Comparison of ENCODE assay signal across 20 cellular contexts in genomic region chr15:71790081-71790480, GRCh38. TPM values are rescaled to one million over a fixed set of nuclear protein-coding genes. Genes with fewer than 3 reads are reported as not detected.
DNase-seq lines count a peak whose midpoint lies in the region; ATAC-seq, FAIRE-seq and TF ChIP-seq lines count a peak whose summit lies in the region.
"Had no signal": no experiment of that assay in that cellular context is flagged by ENCODE, and none has a peak within 500 bp of the region (broad histone marks: within the 10 kb centered on the region; RNA-seq: fewer than 3 reads in every experiment).

No MANE protein-coding gene starts in this region.

- no peak overlapping the region for H3K4me3 ChIP-seq in IMR-90 (ENCODE audit: insufficient read depth, low read depth, low read length)
- no peak overlapping the region for H3K4me3 ChIP-seq in astrocyte (ENCODE audit: insufficient read depth, low read depth, low read length)
- H3K4me3 ChIP-seq in keratinocyte (ENCODE audit: control insufficient read depth in 2 of 3, extremely low read depth in 1 of 3, insufficient read depth in 2 of 3, low read depth in 1 of 3, low read length in 3 of 3): no peak overlapping the region
- no peak overlapping the region for H3K4me3 ChIP-seq in stomach
- H3K4me3 ChIP-seq in dorsolateral prefrontal cortex: no peak overlapping the region
- H3K4me3 ChIP-seq: breast epithelium, HAP-1, heart right ventricle had no signal

- peak overlapping the region; percentile 31 for H3K4me3 Mint-ChIP-seq in astrocyte (ENCODE audit: unreplicated experiment)
- H3K4me3 Mint-ChIP-seq: activated CD8-positive, alpha-beta T cell treated with anti-CD3 and anti-CD28 coated beads for 36 hours; CD14-positive monocyte had no signal

- H3K9me3 ChIP-seq in IMR-90 (ENCODE audit: control insufficient read depth, insufficient read depth, low read length): no peaks in the 10 kb centered on the region
- no peaks in the 10 kb centered on the region for H3K9me3 ChIP-seq in astrocyte (ENCODE audit: insufficient read depth, low read depth, low read length)
- H3K9me3 ChIP-seq in keratinocyte (ENCODE audit: control insufficient read depth, low read depth, low read length): no peaks in the 10 kb centered on the region
- H3K9me3 ChIP-seq in stomach: no peaks in the 10 kb centered on the region
- H3K9me3 ChIP-seq: breast epithelium, HAP-1, heart right ventricle had no signal

- ATAC-seq in IMR-90 (ENCODE audit: low read depth) (peak; percentile 32), HG02973 (IDR thresholded peaks at IDR 0.05; ENCODE audit: unreplicated experiment) (no peak), HG02610 (IDR thresholded peaks at IDR 0.05; ENCODE audit: unreplicated experiment) (no peak), GM21360 (IDR thresholded peaks at IDR 0.05; ENCODE audit: unreplicated experiment) (no peak)
- ATAC-seq: activated CD8-positive, alpha-beta T cell treated with anti-CD3 and anti-CD28 coated beads for 36 hours had no signal

- H3K14ac ChIP-seq in IMR-90 (replicated peaks; ENCODE audit: low read depth, low read length): no peak overlapping the region

- no peaks in the 10 kb centered on the region for H3K27me3 ChIP-seq in IMR-90 (ENCODE audit: control insufficient read depth, insufficient read depth, low read length)
- H3K27me3 ChIP-seq in astrocyte (ENCODE audit: insufficient read depth, low read length): no peaks in the 10 kb centered on the region
- H3K27me3 ChIP-seq in keratinocyte (ENCODE audit: control insufficient read depth, extremely low read depth, insufficient read depth, low read length): no peaks in the 10 kb centered on the region
- no peaks in the 10 kb centered on the region for H3K27me3 ChIP-seq in stomach
- peaks cover 0 to 3% (median 0%) of the 10 kb centered on the region in 45 donors for H3K27me3 ChIP-seq in dorsolateral prefrontal cortex
- H3K27me3 ChIP-seq: breast epithelium, heart right ventricle had no signal

- H3K4me1 ChIP-seq in IMR-90 (ENCODE audit: control insufficient read depth, insufficient read depth, low read length) (peaks cover 11% of the 10 kb centered on the region), astrocyte (ENCODE audit: insufficient read depth, low read length) (peaks cover 26% of the 10 kb centered on the region), keratinocyte (ENCODE audit: control insufficient read depth, extremely low read depth, insufficient read depth, low read length) (peaks cover 25% of the 10 kb centered on the region), stomach (no peaks in the 10 kb centered on the region)
- H3K4me1 ChIP-seq: breast epithelium, HAP-1 had no signal

- H2BK15ac ChIP-seq in IMR-90 (ENCODE audit: low read depth, low read length): no peak overlapping the region

- TF ChIP-seq RAD21 in IMR-90 (IDR thresholded peaks at IDR 0.05; ENCODE audit: low read length): no peak

- H3K4ac ChIP-seq in IMR-90 (ENCODE audit: low read depth, low read length): no peak overlapping the region

- H2BK20ac ChIP-seq in IMR-90 (ENCODE audit: low read depth, low read length): no peak overlapping the region

- no peak overlapping the region for H2AFZ ChIP-seq in IMR-90 (replicated peaks; ENCODE audit: low read length, poor library complexity)
- H2AFZ ChIP-seq in astrocyte (ENCODE audit: low read depth, low read length): no peak overlapping the region
- H2AFZ ChIP-seq in keratinocyte (ENCODE audit: control insufficient read depth, low read length): no peak overlapping the region

- CTCF ChIA-PET in IMR-90 (lab: Yijun Ruan, JAX): no interaction called here

- POLR2A ChIA-PET in IMR-90 (lab: Charles Lee; ENCODE audit: unreplicated experiment): no interaction called here

- TF ChIP-seq EP300 in stomach (IDR thresholded peaks at IDR 0.05): no peak

- H2AK5ac ChIP-seq in IMR-90 (ENCODE audit: low read depth, low read length): peak overlapping the region; percentile 25; the same call in 1 of the 2 replicates

- peaks cover 3% of the 10 kb centered on the region for H3K27me3 Mint-ChIP-seq in astrocyte (ENCODE audit: low read depth, unreplicated experiment)

- no peak overlapping the region for H2BK120ac ChIP-seq in IMR-90 (ENCODE audit: low read depth, low read length)

- H3K36me3 ChIP-seq in IMR-90 (ENCODE audit: control insufficient read depth, insufficient read depth, low read length) (no peaks in the 10 kb centered on the region), astrocyte (ENCODE audit: insufficient read depth, low read length) (no peaks in the 10 kb centered on the region), keratinocyte (ENCODE audit: control insufficient read depth in 2 of 2, extremely low read depth in 1 of 2, insufficient read depth in 2 of 2, low read length in 2 of 2) (no peaks in the 10 kb centered on the region), stomach (no peaks in the 10 kb centered on the region)
- H3K36me3 ChIP-seq: breast epithelium, HAP-1, heart right ventricle had no signal

- no peak overlapping the region for H2BK5ac ChIP-seq in IMR-90 (ENCODE audit: low read depth, low read length, poor library complexity, severe bottlenecking)

- 100% methylated on average over 1 of the region's 10 CpGs; no CpG with 5 or more reads in 1 of the 2 experiments for WGBS in IMR-90 (ENCODE audit: extremely low coverage in 2 of 2, insufficient read length in 1 of 2), 2 experiments
- 66 to 75% (median 69%) methylated on average over 10 of the region's 10 CpGs for WGBS in stomach, 5 donors

- in situ Hi-C loops in IMR-90 (cut with MboI; ENCODE audit: low sequenced_read_pairs): no loop called here

- H4K8ac ChIP-seq in IMR-90 (ENCODE audit: low read depth in 2 of 2, low read length in 2 of 2): no peak overlapping the region; a peak in 1 of 4 replicates

- intact Hi-C loops in IMR-90 (cut with micrococcal nuclease): no loop called here
- intact Hi-C loops in stomach (cut with DNase I; ENCODE audit: low total_unique reads): no loop called here
- intact Hi-C loops in dorsolateral prefrontal cortex (cut with DNase I): no loop called here

- H3K27ac ChIP-seq in IMR-90 (ENCODE audit: insufficient read depth, low read length) (no peak overlapping the region), astrocyte (ENCODE audit: low read depth, low read length) (peak overlapping the region; percentile 75), keratinocyte (ENCODE audit: control insufficient read depth, insufficient read depth, low read length) (no peak overlapping the region), stomach (no peak overlapping the region), dorsolateral prefrontal cortex (no peak overlapping the region)
- H3K27ac ChIP-seq: breast epithelium, heart right ventricle had no signal

- H2AK9ac ChIP-seq in IMR-90 (replicated peaks; ENCODE audit: low read depth, low read length, poor library complexity): no peak overlapping the region

- H4K20me1 ChIP-seq in IMR-90 (ENCODE audit: insufficient read depth, low read length) (peaks cover 4% of the 10 kb centered on the region; the same call in 1 of the 2 replicates), astrocyte (ENCODE audit: insufficient read depth, low read length) (no peaks in the 10 kb centered on the region), keratinocyte (ENCODE audit: control insufficient read depth, extremely low read depth, insufficient read depth, low read length) (no peaks in the 10 kb centered on the region)

- BruUV-seq in IMR-90 (replicated peaks; lab: Mats Ljungman, UMichigan): no TSS peak

- TF ChIP-seq CTCF in IMR-90 (conservative IDR thresholded peaks at IDR 0.05; ENCODE audit: low read depth, low read length) (no peak), astrocyte (IDR thresholded peaks at IDR 0.05; ENCODE audit: insufficient read depth, low read depth, low read length) (no peak), keratinocyte (optimal IDR thresholded peaks at IDR 0.05 in 1 of 3, IDR thresholded peaks at IDR 0.05 in 1 of 3, conservative IDR thresholded peaks at IDR 0.05 in 1 of 3; ENCODE audit: extremely low read depth in 1 of 3, insufficient read depth in 2 of 3, low read length in 3 of 3) (no peak), stomach (IDR thresholded peaks at IDR 0.05) (no peak), dorsolateral prefrontal cortex (IDR thresholded peaks at IDR 0.05 in 54 of 56, conservative IDR thresholded peaks at IDR 0.05 in 2 of 56; ENCODE audit: low read depth in 1 of 56, partially characterized antibody in 56 of 56) (no peak)

- no peak overlapping the region for H3K18ac ChIP-seq in IMR-90 (ENCODE audit: low read depth, low read length)

- DNase-seq in IMR-90: peak; percentile 41
- DNase-seq in astrocyte (ENCODE audit: low read depth): peak; percentile 58
- DNase-seq in keratinocyte (ENCODE audit: low read depth, low spot score): peak; percentile 13
- DNase-seq in stomach: peak; percentile 24
- no peak for DNase-seq in dorsolateral prefrontal cortex
- DNase-seq: activated CD8-positive, alpha-beta T cell treated with anti-CD3 and anti-CD28 coated beads for 36 hours; erythroblast; heart right ventricle; NCI-H1105; NCI-H2227 treated with DMSO at 0.1 percent for 48 hours; nucleus accumbens; RPMI8226 had no signal

- H3K79me1 ChIP-seq in IMR-90 (ENCODE audit: low read depth in 1 of 2, low read length in 2 of 2): no peaks in the 10 kb centered on the region

- no peak overlapping the region for H3K23ac ChIP-seq in IMR-90 (ENCODE audit: low read depth, low read length)

- no peak overlapping the region for H3K56ac ChIP-seq in IMR-90 (ENCODE audit: extremely low read depth, insufficient read depth, low read length)

- H4K5ac ChIP-seq in IMR-90 (ENCODE audit: low read depth, low read length): no peak overlapping the region

- H3K9me3 Mint-ChIP-seq in astrocyte (ENCODE audit: unreplicated experiment): peaks cover 3% of the 10 kb centered on the region
- H3K9me3 Mint-ChIP-seq: activated CD8-positive, alpha-beta T cell treated with anti-CD3 and anti-CD28 coated beads for 36 hours had no signal

- H3K79me2 ChIP-seq in astrocyte (ENCODE audit: insufficient read depth, low read length) (no peaks in the 10 kb centered on the region), keratinocyte (ENCODE audit: control insufficient read depth, insufficient read depth, low read length) (no peaks in the 10 kb centered on the region)

- FAIRE-seq in astrocyte (lab: Jason Lieb, UNC) (no peak), keratinocyte (lab: Jason Lieb, UNC) (peak; percentile 13)

- no peaks in the 10 kb centered on the region for H3K36me3 Mint-ChIP-seq in astrocyte (ENCODE audit: low read depth, unreplicated experiment)
- H3K36me3 Mint-ChIP-seq: CD14-positive monocyte had no signal

- H3K9me1 ChIP-seq in IMR-90 (ENCODE audit: insufficient read depth, low read length) (peaks cover 21% of the 10 kb centered on the region), keratinocyte (ENCODE audit: control insufficient read depth, extremely low read depth, insufficient read depth, low read length) (no peaks in the 10 kb centered on the region)

- TF ChIP-seq POLR2A in IMR-90 (IDR thresholded peaks at IDR 0.05; ENCODE audit: low read depth, low read length): no peak
- TF ChIP-seq POLR2A in stomach (IDR thresholded peaks at IDR 0.05): no peak

- H3K9ac ChIP-seq in IMR-90 (ENCODE audit: low read depth, low read length) (no peak overlapping the region), astrocyte (ENCODE audit: low read length) (peak overlapping the region; percentile 28), keratinocyte (ENCODE audit: control insufficient read depth, extremely low read depth, insufficient read depth, low read length) (no peak overlapping the region)

- H3K4me2 ChIP-seq in IMR-90 (ENCODE audit: low read depth, low read length) (no peak overlapping the region), astrocyte (ENCODE audit: low read length) (peak overlapping the region; percentile 42), keratinocyte (ENCODE audit: control insufficient read depth, extremely low read depth, insufficient read depth, low read depth, low read length) (no peak overlapping the region)

- dilution Hi-C loops in IMR-90 (cut with HindIII; ENCODE audit: low sequenced_read_pairs, unreplicated experiment) (no loop called here), keratinocyte (cut with MboI; ENCODE audit: extremely low pct_ligation_motif_present, low sequenced_read_pairs) (no loop called here)

- peaks cover 21% of the 10 kb centered on the region for H3K4me1 Mint-ChIP-seq in astrocyte (ENCODE audit: low read depth, unreplicated experiment)
- H3K4me1 Mint-ChIP-seq: CD14-positive monocyte had no signal

- H3K27ac Mint-ChIP-seq in astrocyte (ENCODE audit: unreplicated experiment): no peak overlapping the region
- H3K27ac Mint-ChIP-seq: activated CD8-positive, alpha-beta T cell treated with anti-CD3 and anti-CD28 coated beads for 36 hours; CD14-positive monocyte had no signal

- H4K91ac ChIP-seq in IMR-90 (ENCODE audit: insufficient read depth, low read depth, low read length): no peak overlapping the region

RNA-seq across cellular contexts. Expression of gene NR2E3, which starts 20.3 kb away (rescaled TPM):
- under 0.01 and 0.56 TPM in 2 replicates for total RNA-seq in IMR-90 (2012; rRNA removed)
- 0.19 and 0.29 TPM in 2 replicates for polyA plus RNA-seq in IMR-90 (2012; rRNA removed)
- polyA plus RNA-seq in IMR-90 (2012; cell fraction: cytosol; rRNA removed): 0.19 and 0.23 TPM in 2 replicates
- 2.0 and 3.6 TPM in 2 replicates for polyA plus RNA-seq in IMR-90 (2012; cell fraction: nucleus; rRNA removed; ENCODE audit: low replicate concordance)
- total RNA-seq in astrocyte: not detected in 2 replicates
- 0.18 to 0.46 TPM (median 0.18 TPM) in 3 replicates for polyA plus RNA-seq in keratinocyte
- not detected for polyA plus RNA-seq in keratinocyte (2011; ENCODE audit: low read depth)
- polyA plus RNA-seq in keratinocyte (2011; cell fraction: cytosol; rRNA removed): 0.04 TPM in 1 of 2 replicates, not detected in the other
- 1.3 and 1.9 TPM in 2 replicates for polyA plus RNA-seq in keratinocyte (2011; cell fraction: nucleus; rRNA removed)
- polyA plus RNA-seq in keratinocyte (2012; ENCODE audit: low replicate concordance): 0.17 and 0.23 TPM in 2 replicates
- 0.26 to 0.54 TPM in 2 of 3 replicates, not detected in the other for polyA minus RNA-seq in keratinocyte
- polyA minus RNA-seq in keratinocyte (2011; cell fraction: cytosol; rRNA and poly(A)+ RNA removed): not detected
- polyA minus RNA-seq in keratinocyte (2011; cell fraction: nucleus; rRNA and poly(A)+ RNA removed): 1.5 and 6.1 TPM in 2 replicates
- 1 to 10 TPM in 1 of 5 donors, under 1 TPM in 1, not detected in 3; 0.37 to 1.3 TPM for total RNA-seq in stomach
- polyA plus RNA-seq in stomach: under 1 TPM in 2 of 3 donors, not detected in 1; 0.25 to 0.70 TPM
- 1 to 10 TPM in 1 of 120 experiments, under 1 TPM in 8, not detected in 111; 0.23 to 1.8 (median 0.30) TPM for total RNA-seq in dorsolateral prefrontal cortex
- total RNA-seq: activated CD8-positive, alpha-beta T cell treated with anti-CD3 and anti-CD28 coated beads for 36 hours; lower leg skin; subcutaneous adipose tissue had no signal
- polyA plus RNA-seq: CD14-positive monocyte had no signal

Comparison
In these comparisons a context has a peak if more than half of its experiments do, and no peak if none do; other contexts are left out.
1. DNase-seq: peak in IMR-90 (single experiment), astrocyte (single experiment), keratinocyte (single experiment) and stomach (single experiment); none in dorsolateral prefrontal cortex (0 of 10).